13 cellular contexts compared by ENCODE assay signal in the genomic region with DNA sequence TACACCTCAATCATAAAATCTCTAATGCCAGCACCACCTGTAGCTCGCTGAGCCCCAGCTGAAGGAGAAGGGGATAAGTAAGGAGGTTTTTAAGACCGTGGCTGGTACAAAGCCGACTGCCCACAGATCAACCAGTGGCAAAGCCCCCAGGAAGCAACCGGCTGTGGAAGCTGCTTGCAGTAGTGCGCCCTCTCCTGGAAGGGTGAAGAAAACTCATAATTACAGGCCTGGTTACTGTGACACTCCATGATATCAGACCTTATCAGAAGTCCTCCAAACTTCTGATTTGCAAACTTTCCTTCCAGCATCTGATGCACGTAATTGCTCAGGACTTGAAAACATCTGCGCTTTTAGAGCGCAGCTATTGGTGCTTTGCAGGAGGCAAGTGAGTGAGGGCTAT.
DNase-seq lines count a peak whose midpoint lies in the region; ATAC-seq and TF ChIP-seq lines count a peak whose summit lies in the region.
"Had no signal": no experiment of that assay in that cellular context is flagged by ENCODE, and none has a peak within 500 bp of the region (broad histone marks: within the 10 kb centered on the region; RNA-seq: fewer than 3 reads in every experiment).

No MANE protein-coding gene starts in this region.

- CTCF ChIA-PET in activated CD8-positive, alpha-beta T cell treated with anti-CD3 and anti-CD28 coated beads for 36 hours (lab: Charles Lee): interaction anchor here (1.3 to 10.4 kb wide), 5 partner anchors 11 to 165 kb away, joined by 3 to 325 read pairs (median 4); a partner anchor contains a TSS
- CTCF ChIA-PET in activated CD8-positive, alpha-beta T cell treated with anti-CD3 and anti-CD28 coated beads, Interleukin-2, amount 10 ng/mL, durations not matched to agents 7 days and 5 days (lab: Charles Lee): interaction anchor here (0.8 to 9.5 kb wide), 6 partner anchors 24 to 164 kb away, joined by 3 to 298 read pairs (median 4); no protein-coding TSS in a partner anchor

- H3K27me3 Mint-ChIP-seq in activated CD8-positive, alpha-beta T cell treated with anti-CD3 and anti-CD28 coated beads for 36 hours: peaks cover 4% of the 10 kb centered on the region
- peaks cover 7% of the 10 kb centered on the region for H3K27me3 Mint-ChIP-seq in activated CD8-positive, alpha-beta T cell treated with anti-CD3 and anti-CD28 coated beads, Interleukin-2, amount 10 ng/mL, durations not matched to agents 7 days and 5 days (ENCODE audit: low read depth)

- in situ Hi-C loops in brain microvascular endothelial cell (cut with HindIII; ENCODE audit: low pct_ligation_motif_present, low sequenced_read_pairs): no loop called here

- intact Hi-C loops in activated CD8-positive, alpha-beta T cell treated with anti-CD3 and anti-CD28 coated beads for 36 hours (cut with micrococcal nuclease): no loop called here

- H3K9me2 ChIP-seq in Karpas-422 (replicated peaks; ENCODE audit: insufficient read depth, low read length): no peaks in the 10 kb centered on the region

- no peaks in the 10 kb centered on the region for H3K9me3 ChIP-seq in Karpas-422 (ENCODE audit: low read length)

- H3K4me1 ChIP-seq in Karpas-422 (ENCODE audit: low read length): peaks cover 10% of the 10 kb centered on the region

- no peaks in the 10 kb centered on the region for H3K36me3 Mint-ChIP-seq in activated CD8-positive, alpha-beta T cell treated with anti-CD3 and anti-CD28 coated beads for 36 hours (ENCODE audit: low read depth)
- H3K36me3 Mint-ChIP-seq in activated CD8-positive, alpha-beta T cell treated with anti-CD3 and anti-CD28 coated beads, Interleukin-2, amount 10 ng/mL, durations not matched to agents 7 days and 5 days (ENCODE audit: low read depth): no peaks in the 10 kb centered on the region

- H3K9me3 Mint-ChIP-seq in activated CD8-positive, alpha-beta T cell treated with anti-CD3 and anti-CD28 coated beads for 36 hours: peaks cover 4% of the 10 kb centered on the region
- no peaks in the 10 kb centered on the region for H3K9me3 Mint-ChIP-seq in activated CD8-positive, alpha-beta T cell treated with anti-CD3 and anti-CD28 coated beads, Interleukin-2, amount 10 ng/mL, durations not matched to agents 7 days and 5 days (ENCODE audit: insufficient read depth)

- no peak overlapping the region for H3K4me3 Mint-ChIP-seq in activated CD8-positive, alpha-beta T cell treated with anti-CD3 and anti-CD28 coated beads for 36 hours
- no peak overlapping the region for H3K4me3 Mint-ChIP-seq in activated CD8-positive, alpha-beta T cell treated with anti-CD3 and anti-CD28 coated beads, Interleukin-2, amount 10 ng/mL, durations not matched to agents 7 days and 5 days
- H3K4me3 Mint-ChIP-seq: dendritic cell treated with granulocyte-macrophage colony-stimulating factor and Interleukin-4, amounts not matched to agents 40 ng/mL and 50 ng/mL, for 4 days had no signal

- no peak overlapping the region for H2AFZ ChIP-seq in Karpas-422 (ENCODE audit: low read length)

- peak; percentile 20 for DNase-seq in activated CD8-positive, alpha-beta T cell treated with anti-CD3 and anti-CD28 coated beads for 36 hours
- DNase-seq in activated CD8-positive, alpha-beta T cell treated with anti-CD3 and anti-CD28 coated beads, Interleukin-2, amount 10 ng/mL, durations not matched to agents 7 days and 5 days: no peak
- DNase-seq in Karpas-422: peak; percentile 85
- DNase-seq in brain microvascular endothelial cell: no peak
- no peak for DNase-seq in retinal pigment epithelial cell (ENCODE audit: low read depth)
- DNase-seq in H4 (ENCODE audit: low spot score): no peak
- DNase-seq: activated gamma-delta T cell, HCEC 1CT, NCI-H510A treated with DMSO at 0.1 percent for 48 hours, T1000 had no signal

- no peak overlapping the region for H3K9ac ChIP-seq in Karpas-422 (ENCODE audit: low read length)

- H3K27me3 ChIP-seq in Karpas-422 (ENCODE audit: low read length): no peaks in the 10 kb centered on the region
- no peaks in the 10 kb centered on the region for H3K27me3 ChIP-seq in brain microvascular endothelial cell (replicated peaks)

- H3K4me2 ChIP-seq in Karpas-422 (ENCODE audit: low read depth, low read length, poor library complexity, severe bottlenecking): no peak overlapping the region

- H3K4me3 ChIP-seq in Karpas-422 (ENCODE audit: low read length) (no peak overlapping the region), brain microvascular endothelial cell (ENCODE audit: low read depth, low read length) (no peak overlapping the region), retinal pigment epithelial cell (ENCODE audit: low read length) (no peak overlapping the region)

- H3K36me3 ChIP-seq in Karpas-422 (ENCODE audit: insufficient read depth, low read length) (no peaks in the 10 kb centered on the region), brain microvascular endothelial cell (replicated peaks) (no peaks in the 10 kb centered on the region)

- peak; percentile 54 for TF ChIP-seq CTCF in activated CD8-positive, alpha-beta T cell treated with anti-CD3 and anti-CD28 coated beads for 36 hours (IDR thresholded peaks at IDR 0.05)
- TF ChIP-seq CTCF in brain microvascular endothelial cell (IDR thresholded peaks at IDR 0.05; ENCODE audit: low read depth, low read length, missing control alignments) (peak; percentile 22), retinal pigment epithelial cell (conservative IDR thresholded peaks at IDR 0.05; ENCODE audit: low read depth, low read length) (peak; percentile 16)

- no peaks in the 10 kb centered on the region for H3K79me2 ChIP-seq in Karpas-422 (ENCODE audit: low read length)

- H3K27ac Mint-ChIP-seq in activated CD8-positive, alpha-beta T cell treated with anti-CD3 and anti-CD28 coated beads for 36 hours: no peak overlapping the region
- H3K27ac Mint-ChIP-seq in activated CD8-positive, alpha-beta T cell treated with anti-CD3 and anti-CD28 coated beads, Interleukin-2, amount 10 ng/mL, durations not matched to agents 7 days and 5 days: no peak overlapping the region
- H3K27ac Mint-ChIP-seq: dendritic cell treated with granulocyte-macrophage colony-stimulating factor and Interleukin-4, amounts not matched to agents 40 ng/mL and 50 ng/mL, for 4 days had no signal

- peaks cover 2% of the 10 kb centered on the region for H3K4me1 Mint-ChIP-seq in activated CD8-positive, alpha-beta T cell treated with anti-CD3 and anti-CD28 coated beads for 36 hours (ENCODE audit: low read depth)
- peaks cover 11% of the 10 kb centered on the region for H3K4me1 Mint-ChIP-seq in activated CD8-positive, alpha-beta T cell treated with anti-CD3 and anti-CD28 coated beads, Interleukin-2, amount 10 ng/mL, durations not matched to agents 7 days and 5 days (ENCODE audit: low read depth)

- no peaks in the 10 kb centered on the region for H4K20me1 ChIP-seq in Karpas-422 (ENCODE audit: insufficient read depth, low read depth, low read length)

- H3K27ac ChIP-seq in Karpas-422 (ENCODE audit: low read length): no peak overlapping the region
- no peak overlapping the region for H3K27ac ChIP-seq in brain microvascular endothelial cell

- POLR2A ChIA-PET in activated CD8-positive, alpha-beta T cell treated with anti-CD3 and anti-CD28 coated beads for 36 hours (lab: Charles Lee): no interaction called here
- POLR2A ChIA-PET in activated CD8-positive, alpha-beta T cell treated with anti-CD3 and anti-CD28 coated beads, Interleukin-2, amount 10 ng/mL, durations not matched to agents 7 days and 5 days (lab: Charles Lee): no interaction called here

- ATAC-seq in activated CD8-positive, alpha-beta T cell treated with anti-CD3 and anti-CD28 coated beads for 36 hours: no peak
- ATAC-seq in activated CD8-positive, alpha-beta T cell treated with anti-CD3 and anti-CD28 coated beads, Interleukin-2, amount 10 ng/mL, durations not matched to agents 7 days and 5 days: no peak
- ATAC-seq in HG03135 (IDR thresholded peaks at IDR 0.05; ENCODE audit: unreplicated experiment) (no peak), HG03354 (IDR thresholded peaks at IDR 0.05; ENCODE audit: poor library complexity, severe bottlenecking, unreplicated experiment) (no peak)

Comparison
In these comparisons a context has a peak if more than half of its experiments do, and no peak if none do; other contexts are left out.
1. DNase-seq: peak in activated CD8-positive, alpha-beta T cell treated with anti-CD3 and anti-CD28 coated beads for 36 hours (single experiment) and Karpas-422 (single experiment); none in activated CD8-positive, alpha-beta T cell treated with anti-CD3 and anti-CD28 coated beads, Interleukin-2, amount 10 ng/mL, durations not matched to agents 7 days and 5 days (single experiment), brain microvascular endothelial cell (single experiment), retinal pigment epithelial cell (single experiment) and H4 (single experiment).
2. Peak in every context shown above with its lines, with median percentiles within 50 percentile points of each other: CTCF ChIP-seq.